8 cellular contexts compared by ENCODE assay signal in genomic region chrX:149540133-149540620, GRCh38. TPM values are rescaled to one million over a fixed set of nuclear protein-coding genes. Genes with fewer than 3 reads are reported as not detected.
DNase-seq lines count a peak whose midpoint lies in the region; ATAC-seq and TF ChIP-seq lines count a peak whose summit lies in the region.

No MANE protein-coding gene starts in this region.

- DNase-seq in NCI-H1436 (lab: John Stamatoyannopoulos, UW): peak; percentile 96
- no peak for DNase-seq in NCI-H1436 treated with DMSO at 0.1 percent for 48 hours (lab: John Stamatoyannopoulos, UW)
- peak; percentile 69 to 95 for DNase-seq in NCI-H526 (lab: John Stamatoyannopoulos, UW)
- DNase-seq in activated CD4-positive, alpha-beta memory T cell treated with anti-CD3 and anti-CD28 coated beads for 36 hours: peak; percentile 93
- DNase-seq in dermis microvascular lymphatic vessel endothelial cell (ENCODE audit: low read depth in 2 of 2): peak; percentile 71 to 91
- peak; percentile 95 for DNase-seq in lower lobe of right lung
- DNase-seq in stimulated activated CD4-positive, alpha-beta T cell treated with anti-CD3 and anti-CD28 coated beads, Interleukin-4, amount 100 ng/mL, for 4 hours: peak; percentile 85 to 87

- CTCF ChIA-PET in activated CD4-positive, alpha-beta memory T cell treated with anti-CD3 and anti-CD28 coated beads for 36 hours (lab: Charles Lee): interaction anchor here (1.0 to 2.6 kb wide), 7 partner anchors 12 to 108 kb away, joined by 3 to 16 read pairs (median 3); partner anchors contain the start of gene IDS

- no peak for TF ChIP-seq CTCF in lower lobe of right lung (IDR thresholded peaks at IDR 0.05)

- POLR2A ChIA-PET in activated CD4-positive, alpha-beta memory T cell treated with anti-CD3 and anti-CD28 coated beads for 36 hours (lab: Charles Lee): interaction anchor here (0.7 to 3.6 kb wide), 5 partner anchors 12 to 398 kb away, joined by 3 to 31 read pairs (median 3); partner anchors contain the start of genes EOLA2 and IDS

- peak overlapping the region; percentile 98 for H3K27ac Mint-ChIP-seq in activated CD4-positive, alpha-beta memory T cell treated with anti-CD3 and anti-CD28 coated beads for 36 hours

- no peaks in the 10 kb centered on the region for H3K9me3 Mint-ChIP-seq in activated CD4-positive, alpha-beta memory T cell treated with anti-CD3 and anti-CD28 coated beads for 36 hours

- H3K36me3 Mint-ChIP-seq in activated CD4-positive, alpha-beta memory T cell treated with anti-CD3 and anti-CD28 coated beads for 36 hours: no peaks in the 10 kb centered on the region

- H3K4me3 ChIP-seq in lower lobe of right lung: peak overlapping the region; percentile 68

- peak overlapping the region; percentile 92 for H3K27ac ChIP-seq in lower lobe of right lung

- H3K4me1 ChIP-seq in lower lobe of right lung: peaks cover 6% of the 10 kb centered on the region

- H3K4me3 Mint-ChIP-seq in activated CD4-positive, alpha-beta memory T cell treated with anti-CD3 and anti-CD28 coated beads for 36 hours: peak overlapping the region; percentile 86

- intact Hi-C loops in activated CD4-positive, alpha-beta memory T cell treated with anti-CD3 and anti-CD28 coated beads for 36 hours (cut with micrococcal nuclease): loop anchor here (1.0 kb wide), 1 partner anchor 36 kb away; no protein-coding TSS in a partner anchor
- intact Hi-C loops in lower lobe of right lung (cut with DNase I): no loop called here

- ATAC-seq in HG03196 (IDR thresholded peaks at IDR 0.05; ENCODE audit: unreplicated experiment) (peak; percentile 23), lower lobe of right lung (peak; percentile 85 to 89)

- H3K9me3 ChIP-seq in lower lobe of right lung: no peaks in the 10 kb centered on the region

- peaks cover 3% of the 10 kb centered on the region for H3K4me1 Mint-ChIP-seq in activated CD4-positive, alpha-beta memory T cell treated with anti-CD3 and anti-CD28 coated beads for 36 hours (ENCODE audit: low read depth)

- no peaks in the 10 kb centered on the region for H3K36me3 ChIP-seq in lower lobe of right lung

- H3K27me3 ChIP-seq in lower lobe of right lung (ENCODE audit: low read depth): no peaks in the 10 kb centered on the region

- no peaks in the 10 kb centered on the region for H3K27me3 Mint-ChIP-seq in activated CD4-positive, alpha-beta memory T cell treated with anti-CD3 and anti-CD28 coated beads for 36 hours

RNA-seq across cellular contexts. Expression of gene EOLA1, which starts 0.6 kb away (rescaled TPM):
- 10 to 100 TPM; 22.1 to 24.7 TPM for total RNA-seq in activated CD4-positive, alpha-beta memory T cell treated with anti-CD3 and anti-CD28 coated beads for 36 hours
- total RNA-seq in dermis microvascular lymphatic vessel endothelial cell (13.8 and 13.9 TPM in 2 replicates), lower lobe of right lung (19.8 TPM)

RNA-seq across cellular contexts. Expression of gene HSFX3, which starts 9.5 kb away (rescaled TPM):
- not detected for total RNA-seq in activated CD4-positive, alpha-beta memory T cell treated with anti-CD3 and anti-CD28 coated beads for 36 hours
- total RNA-seq in dermis microvascular lymphatic vessel endothelial cell: not detected in 2 replicates
- total RNA-seq in lower lobe of right lung: not detected

RNA-seq across cellular contexts. Expression of gene IDS, which starts 35.1 kb away (rescaled TPM):
- 10 to 100 TPM; 71.6 to 72.2 TPM for total RNA-seq in activated CD4-positive, alpha-beta memory T cell treated with anti-CD3 and anti-CD28 coated beads for 36 hours
- total RNA-seq in dermis microvascular lymphatic vessel endothelial cell: 12.8 and 25.7 TPM in 2 replicates
- 88.6 TPM for total RNA-seq in lower lobe of right lung

RNA-seq across cellular contexts. Expression of gene MAGEA9B, which starts 47.1 kb away (rescaled TPM):
- not detected for total RNA-seq in activated CD4-positive, alpha-beta memory T cell treated with anti-CD3 and anti-CD28 coated beads for 36 hours
- total RNA-seq in dermis microvascular lymphatic vessel endothelial cell (not detected in 2 replicates), lower lobe of right lung (not detected)

RNA-seq across cellular contexts. Expression of gene HSFX2, which starts 54.9 kb away (rescaled TPM):
- total RNA-seq in activated CD4-positive, alpha-beta memory T cell treated with anti-CD3 and anti-CD28 coated beads for 36 hours: under 1 TPM in 1 of 2 experiments, not detected in 1; 0.29 TPM
- total RNA-seq in dermis microvascular lymphatic vessel endothelial cell: 0.25 and 0.26 TPM in 2 replicates
- not detected for total RNA-seq in lower lobe of right lung
